In genomic region chr12:126434412-126434811, GRCh38 we compare ENCODE assay signal across 21 cellular contexts.
DNase-seq lines count a peak whose midpoint lies in the region; ATAC-seq, FAIRE-seq and TF ChIP-seq lines count a peak whose summit lies in the region.
"Had no signal": no experiment of that assay in that cellular context is flagged by ENCODE, and none has a peak within 500 bp of the region (broad histone marks: within the 10 kb centered on the region; RNA-seq: fewer than 3 reads in every experiment).

No MANE protein-coding gene starts in this region.

- no peak overlapping the region for H2BK15ac ChIP-seq in neuronal stem cell (ENCODE audit: low read length)

- H2AK5ac ChIP-seq in neuronal stem cell (ENCODE audit: low read depth, low read length) = no peak overlapping the region

- H3K14ac ChIP-seq in neuronal stem cell (ENCODE audit: low read length) = no peak overlapping the region

- H3K4me1 ChIP-seq in BLaER1 (peaks cover 55% of the 10 kb centered on the region), neuronal stem cell (ENCODE audit: control insufficient read depth in 2 of 2, insufficient read depth in 1 of 2, low read depth in 1 of 2, low read length in 2 of 2) (peaks cover 0 to 5% of the 10 kb centered on the region in 2 donors)
- H3K4me1 ChIP-seq: A549, BE2C, Caco-2 had no signal

- no peak overlapping the region for H3K4ac ChIP-seq in neuronal stem cell (ENCODE audit: low read length)

- H3K79me1 ChIP-seq in neuronal stem cell (ENCODE audit: low read depth, low read length) = no peaks in the 10 kb centered on the region

- no peak for TF ChIP-seq POLR2A in GM12891 (IDR thresholded peaks at IDR 0.05; ENCODE audit: low read depth, low read length)

- DNase-seq in left kidney (ENCODE audit: low read depth, low spot score) = peak; percentile 39
- no peak for DNase-seq in neuronal stem cell (ENCODE audit: low spot score)
- DNase-seq in GM12891 (ENCODE audit: insufficient read length, low spot score) = no peak
- DNase-seq: 8988T; ACHN; AML-193; BE2C; Caco-2; CD4-positive, CD25-positive, alpha-beta regulatory T cell; CD8-positive, alpha-beta T cell; DMS153; DND-41; H9 had no signal

- no peak for FAIRE-seq in GM12891 (lab: Jason Lieb, UNC)
- FAIRE-seq: A549, G401.6 had no signal

- no peak overlapping the region for H2BK120ac ChIP-seq in neuronal stem cell (ENCODE audit: low read depth, low read length)

- H3K27ac ChIP-seq in BLaER1 = no peak overlapping the region
- H3K27ac ChIP-seq in neuronal stem cell (replicated peaks; ENCODE audit: low read length) = no peak overlapping the region
- H3K27ac ChIP-seq: A549, C4-2B had no signal

- H3K9me3 ChIP-seq in BLaER1 (peaks cover 13% of the 10 kb centered on the region), neuronal stem cell (replicated peaks in 1 of 2; ENCODE audit: control insufficient read depth in 2 of 2, insufficient read depth in 1 of 2, low read depth in 1 of 2, low read length in 2 of 2) (peaks cover 0 to 1% of the 10 kb centered on the region in 2 donors)
- H3K9me3 ChIP-seq: A549, BE2C, Caco-2 had no signal

- ATAC-seq in GM18870 (IDR thresholded peaks at IDR 0.05; ENCODE audit: unreplicated experiment) (no peak), HG03457 (IDR thresholded peaks at IDR 0.05; ENCODE audit: unreplicated experiment) (no peak)
- ATAC-seq: A549; CD8-positive, alpha-beta T cell; GM23338; HCT116 had no signal

- no peak overlapping the region for H2BK5ac ChIP-seq in neuronal stem cell (ENCODE audit: low read length)

- peak overlapping the region; percentile 67 for H3K18ac ChIP-seq in neuronal stem cell (ENCODE audit: low read length)

- H3K4me2 ChIP-seq in BLaER1 (peak overlapping the region; percentile 12), neuronal stem cell (ENCODE audit: insufficient read depth, low read length, poor library complexity, severe bottlenecking) (no peak overlapping the region)
- H3K4me2 ChIP-seq: A549, GM23338 had no signal

- no peak overlapping the region for H2BK12ac ChIP-seq in neuronal stem cell (ENCODE audit: low read length)

- no peak overlapping the region for H3K4me3 ChIP-seq in BLaER1
- H3K4me3 ChIP-seq in neuronal stem cell (ENCODE audit: low read length in 2 of 2) = no peak overlapping the region
- H3K4me3 ChIP-seq: A549, GM23338 had no signal

- no peak overlapping the region for H4K91ac ChIP-seq in neuronal stem cell (ENCODE audit: low read depth, low read length, poor library complexity)

- no peak overlapping the region for H4K8ac ChIP-seq in neuronal stem cell (ENCODE audit: low read depth, low read length)

- no peaks in the 10 kb centered on the region for H3K27me3 ChIP-seq in BLaER1
- H3K27me3 ChIP-seq in neuronal stem cell (ENCODE audit: control insufficient read depth in 3 of 3, insufficient read depth in 3 of 3, low read depth in 1 of 3, low read length in 3 of 3) = no peaks in the 10 kb centered on the region
- H3K27me3 ChIP-seq: BE2C had no signal

- H4K20me1 ChIP-seq in BLaER1 = no peaks in the 10 kb centered on the region

- H3K9ac ChIP-seq in BLaER1 (no peak overlapping the region), neuronal stem cell (ENCODE audit: low read depth, low read length, poor library complexity) (no peak overlapping the region)

- no CpG with 5 or more reads among the region's 2 CpGs for WGBS in neuronal stem cell (ENCODE audit: extremely low coverage in 2 of 2, insufficient read length in 2 of 2, insufficient replicate concordance in 1 of 2), 2 donors

- H3K36me3 ChIP-seq in BLaER1 (no peaks in the 10 kb centered on the region), neuronal stem cell (replicated peaks in 1 of 2; ENCODE audit: control insufficient read depth in 2 of 2, insufficient read depth in 2 of 2, low read length in 2 of 2) (no peaks in the 10 kb centered on the region)
- H3K36me3 ChIP-seq: BE2C had no signal

- no peak overlapping the region for H2AFZ ChIP-seq in neuronal stem cell (ENCODE audit: low read length)
- H2AFZ ChIP-seq: GM23338 had no signal

- no peak overlapping the region for H3K23ac ChIP-seq in neuronal stem cell (ENCODE audit: low read depth, low read length, poor library complexity)

TF ChIP-seq in GM12891, 5 proteins besides CTCF, POLR2A, EP300 and RAD21:
- TF ChIP-seq POU2F2 (IDR thresholded peaks at IDR 0.05; ENCODE audit: low read depth, low read length) (no peak), PAX5 (IDR thresholded peaks at IDR 0.05; ENCODE audit: insufficient read depth, low read length, severe bottlenecking) (no peak), POLR2AphosphoS5 (IDR thresholded peaks at IDR 0.05; ENCODE audit: low read depth, low read length) (no peak), SPI1 (IDR thresholded peaks at IDR 0.05; ENCODE audit: low read depth, low read length) (no peak), TAF1 (IDR thresholded peaks at IDR 0.05; ENCODE audit: low read depth, low read length) (no peak)
